ENCODE assay signal across 10 cellular contexts in genomic region chr17:82848022-82848592, GRCh38. TPM values are rescaled to one million over a fixed set of nuclear protein-coding genes. Genes with fewer than 3 reads are reported as not detected.
A peak's percentile ranks its signal among the peaks of the same experiment; 100 is the strongest.
DNase-seq lines count a peak whose midpoint lies in the region; ATAC-seq and TF ChIP-seq lines count a peak whose summit lies in the region.
"Had no signal": no experiment of that assay in that cellular context is flagged by ENCODE, and none has a peak within 500 bp of the region (broad histone marks: within the 10 kb centered on the region; RNA-seq: fewer than 3 reads in every experiment).

No MANE protein-coding gene starts in this region.

- no peak overlapping the region for H2BK120ac ChIP-seq in mesendoderm (ENCODE audit: low read depth, low read length)

- no peak overlapping the region for H4K5ac ChIP-seq in mesendoderm (ENCODE audit: low read length)

- no peaks in the 10 kb centered on the region for H3K9me3 ChIP-seq in right atrium auricular region
- no peaks in the 10 kb centered on the region for H3K9me3 ChIP-seq in upper lobe of right lung
- H3K9me3 ChIP-seq in ascending aorta: no peaks in the 10 kb centered on the region

- H3K27me3 ChIP-seq in right atrium auricular region: no peaks in the 10 kb centered on the region
- H3K27me3 ChIP-seq in upper lobe of right lung: no peaks in the 10 kb centered on the region
- no peaks in the 10 kb centered on the region for H3K27me3 ChIP-seq in mesendoderm (ENCODE audit: insufficient read depth, low read length, poor library complexity)
- H3K27me3 ChIP-seq in ascending aorta: no peaks in the 10 kb centered on the region
- H3K27me3 ChIP-seq: cardiac muscle cell had no signal

- H2BK5ac ChIP-seq in mesendoderm (ENCODE audit: low read length): no peak overlapping the region

- H3K56ac ChIP-seq in mesendoderm (ENCODE audit: low read length): no peak overlapping the region

- H3K36me3 ChIP-seq in right atrium auricular region (no peaks in the 10 kb centered on the region), upper lobe of right lung (no peaks in the 10 kb centered on the region), mesendoderm (ENCODE audit: control insufficient read depth, insufficient read depth, low read length) (no peaks in the 10 kb centered on the region), ascending aorta (peaks cover 0 to 8% of the 10 kb centered on the region in 2 donors)
- H3K36me3 ChIP-seq: cardiac muscle cell had no signal

- H3K4me3 ChIP-seq in right atrium auricular region: peak overlapping the region in 1 of 2 donors; percentile 21
- peak overlapping the region; percentile 36 for H3K4me3 ChIP-seq in upper lobe of right lung
- H3K4me3 ChIP-seq in mesendoderm (ENCODE audit: low read length): no peak overlapping the region
- no peak overlapping the region for H3K4me3 ChIP-seq in ascending aorta
- H3K4me3 ChIP-seq: cardiac muscle cell had no signal

- H3K23ac ChIP-seq in mesendoderm (ENCODE audit: low read length): no peak overlapping the region

- H4K8ac ChIP-seq in mesendoderm (ENCODE audit: low read depth, low read length): no peak overlapping the region

- no CpG with 5 or more reads among the region's 23 CpGs for WGBS in mesendoderm (ENCODE audit: extremely low coverage, insufficient coverage, low lambda C conversion rate)

- no peak overlapping the region for H2AK5ac ChIP-seq in mesendoderm (ENCODE audit: low read length)

- H2BK15ac ChIP-seq in mesendoderm (replicated peaks; ENCODE audit: low read depth): no peak overlapping the region

- ATAC-seq in Right ventricle myocardium superior (ENCODE audit: poor library complexity) (no peak), upper lobe of right lung (peak; percentile 85), HG03439 (IDR thresholded peaks at IDR 0.05; ENCODE audit: unreplicated experiment) (no peak)

- H3K79me2 ChIP-seq in mesendoderm (ENCODE audit: control insufficient read depth, insufficient read depth, low read length): no peaks in the 10 kb centered on the region

- DNase-seq in Right ventricle myocardium superior: peak; percentile 58
- no peak for DNase-seq in right atrium auricular region (ENCODE audit: low spot score)
- DNase-seq in astrocyte of the hippocampus (ENCODE audit: low read depth, low spot score): peak; percentile 78
- peak; percentile 46 for DNase-seq in mucosa of gallbladder (ENCODE audit: low spot score)
- peak; percentile 89 for DNase-seq in upper lobe of right lung
- DNase-seq in mesendoderm: no peak
- DNase-seq in ascending aorta (ENCODE audit: low spot score in 2 of 2): no peak

- H3K4me1 ChIP-seq in right atrium auricular region: peaks cover 0 to 8% of the 10 kb centered on the region in 2 donors
- H3K4me1 ChIP-seq in upper lobe of right lung: no peaks in the 10 kb centered on the region
- H3K4me1 ChIP-seq in mesendoderm (ENCODE audit: control insufficient read depth, low read depth, low read length): no peaks in the 10 kb centered on the region
- no peaks in the 10 kb centered on the region for H3K4me1 ChIP-seq in ascending aorta

- intact Hi-C loops in Right ventricle myocardium superior (cut with DNase I): no loop called here
- intact Hi-C loops in upper lobe of right lung (cut with DNase I): no loop called here
- intact Hi-C loops in ascending aorta (cut with DNase I): no loop called here

- no peak overlapping the region for H3K9ac ChIP-seq in mesendoderm (ENCODE audit: low read length)

- no peak overlapping the region for H3K4ac ChIP-seq in mesendoderm (ENCODE audit: low read depth, low read length)

- H3K27ac ChIP-seq in right atrium auricular region (peak overlapping the region in 1 of 2 donors; percentile 35), upper lobe of right lung (peak overlapping the region; percentile 77), mesendoderm (ENCODE audit: low read depth, low read length) (no peak overlapping the region), ascending aorta (no peak overlapping the region)
- H3K27ac ChIP-seq: cardiac muscle cell had no signal

- no peak overlapping the region for H3K18ac ChIP-seq in mesendoderm (ENCODE audit: low read length)

- TF ChIP-seq CTCF in right atrium auricular region (IDR thresholded peaks at IDR 0.05) (no peak), upper lobe of right lung (IDR thresholded peaks at IDR 0.05) (no peak), ascending aorta (IDR thresholded peaks at IDR 0.05) (no peak)

- H3K79me1 ChIP-seq in mesendoderm (ENCODE audit: low read length): no peaks in the 10 kb centered on the region

- H3K4me2 ChIP-seq in mesendoderm (ENCODE audit: low read length): no peak overlapping the region

RNA-seq across cellular contexts. Expression of gene ZNF750, which starts 8.3 kb away (rescaled TPM):
- total RNA-seq in Right ventricle myocardium superior (0.13 TPM), right atrium auricular region (not detected), mucosa of gallbladder (not detected), upper lobe of right lung (5.6 TPM), ascending aorta (not detected)
- polyA plus RNA-seq in mesendoderm (2013, experiment 1 of 2): not detected
- polyA plus RNA-seq in mesendoderm (2013, experiment 2 of 2): 0.01 TPM
- total RNA-seq: cardiac muscle cell, HT1080 had no signal

Comparison
In these comparisons a context has a peak if more than half of its experiments do, and no peak if none do; other contexts are left out.
1. DNase-seq: peak in Right ventricle myocardium superior (single experiment), astrocyte of the hippocampus (single experiment), mucosa of gallbladder (single experiment) and upper lobe of right lung (single experiment); none in right atrium auricular region (single experiment), mesendoderm (single experiment) and ascending aorta (0 of 2).